Comparison of ENCODE assay signal across 17 cellular contexts in the genomic region with DNA sequence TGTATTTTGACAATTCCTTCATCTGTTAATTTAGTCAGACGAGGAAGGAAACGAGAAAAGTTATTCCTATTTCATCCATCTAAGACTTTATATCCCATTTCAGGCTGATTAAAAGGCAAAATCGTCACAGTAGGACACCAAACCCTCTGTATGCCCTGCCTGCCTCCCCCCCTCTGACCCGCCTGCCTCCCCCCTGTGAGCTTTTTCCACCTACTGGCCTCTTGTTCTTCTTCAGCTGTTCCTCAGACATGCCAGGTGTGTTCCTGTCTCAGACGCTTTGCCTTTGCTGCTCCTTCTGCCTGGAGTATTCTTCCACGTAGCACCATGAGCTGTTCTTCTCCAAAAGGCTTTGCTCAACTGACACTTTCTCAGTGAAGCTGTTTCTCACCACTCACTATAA.
DNase-seq lines count a peak whose midpoint lies in the region; ATAC-seq and TF ChIP-seq lines count a peak whose summit lies in the region.
"Had no signal": no experiment of that assay in that cellular context is flagged by ENCODE, and none has a peak within 500 bp of the region (broad histone marks: within the 10 kb centered on the region; RNA-seq: fewer than 3 reads in every experiment).

No MANE protein-coding gene starts in this region.

- no peaks in the 10 kb centered on the region for H3K4me1 Mint-ChIP-seq in activated T-cell treated with anti-CD3 and anti-CD28 coated beads, Interleukin-2, amount 50 U/mL, for 72 hours (ENCODE audit: low read depth)
- H3K4me1 Mint-ChIP-seq in activated T-helper 17 cell treated with anti-CD3 and anti-CD28 coated beads, Interleukin-2, amount 50 U/mL, for 72 hours, result peaks cover 4% of the 10 kb centered on the region

- H3K4me3 ChIP-seq in stomach, result no peak overlapping the region

- H3K9me3 ChIP-seq in stomach, result no peaks in the 10 kb centered on the region

- no peak for DNase-seq in activated T-cell treated with anti-CD3 and anti-CD28 coated beads, Interleukin-2, amount 50 U/mL, for 72 hours
- DNase-seq in activated T-cell treated with anti-CD3 and anti-CD28 coated beads for 4 hours, result no peak
- DNase-seq in iPS-NIHi11 (ENCODE audit: low spot score), result peak; percentile 23
- DNase-seq in NCI-H446 treated with DMSO at 0.1 percent for 48 hours (lab: John Stamatoyannopoulos, UW), result no peak
- no peak for DNase-seq in NCI-H748 treated with DMSO at 0.1 percent for 48 hours (lab: John Stamatoyannopoulos, UW)
- DNase-seq in activated gamma-delta T cell treated with Interleukin-2 at 50 U/mL for 16 hours, result no peak
- DNase-seq in stomach, result no peak
- DNase-seq: CD8-positive, alpha-beta T cell; COR-L47; DMS153; DMS79 treated with DMSO at 0.1 percent for 48 hours; EL; GF-D8 had no signal

- H3K27ac ChIP-seq in stomach, result no peak overlapping the region
- H3K27ac ChIP-seq: 22Rv1 had no signal

- TF ChIP-seq CTCF in stomach (IDR thresholded peaks at IDR 0.05), result no peak

- WGBS in stomach, 5 donors, result 78 to 93% (median 80%) methylated on average over 5 to 6 of the region's 6 CpGs

- H3K36me3 ChIP-seq in stomach, result no peaks in the 10 kb centered on the region

- intact Hi-C loops in stomach (cut with DNase I; ENCODE audit: low total_unique reads), result no loop called here

- ATAC-seq in activated T-cell treated with anti-CD3 and anti-CD28 coated beads, Interleukin-2, amount 50 U/mL, for 72 hours (replicated peaks in 1 of 2), result no peak
- no peak for ATAC-seq in activated T-helper 17 cell treated with anti-CD3 and anti-CD28 coated beads, Interleukin-2, amount 50 U/mL, for 72 hours (replicated peaks)
- ATAC-seq: CD8-positive, alpha-beta T cell; HepG2 had no signal

- H3K36me3 Mint-ChIP-seq in activated T-cell treated with anti-CD3 and anti-CD28 coated beads, Interleukin-2, amount 50 U/mL, for 72 hours (ENCODE audit: insufficient read depth in 2 of 2), result no peaks in the 10 kb centered on the region
- no peaks in the 10 kb centered on the region for H3K36me3 Mint-ChIP-seq in activated T-helper 17 cell treated with anti-CD3 and anti-CD28 coated beads, Interleukin-2, amount 50 U/mL, for 72 hours (ENCODE audit: low read depth)
- H3K36me3 Mint-ChIP-seq: CD14-positive monocyte; CD8-positive, alpha-beta T cell had no signal

- no peak overlapping the region for H3K4me3 Mint-ChIP-seq in activated T-cell treated with anti-CD3 and anti-CD28 coated beads, Interleukin-2, amount 50 U/mL, for 72 hours
- H3K4me3 Mint-ChIP-seq in activated T-helper 17 cell treated with anti-CD3 and anti-CD28 coated beads, Interleukin-2, amount 50 U/mL, for 72 hours, result no peak overlapping the region
- H3K4me3 Mint-ChIP-seq: CD14-positive monocyte; CD8-positive, alpha-beta T cell had no signal

- H3K27ac Mint-ChIP-seq in activated T-cell treated with anti-CD3 and anti-CD28 coated beads, Interleukin-2, amount 50 U/mL, for 72 hours, result peak overlapping the region; percentile 50
- peak overlapping the region; percentile 26 for H3K27ac Mint-ChIP-seq in activated T-helper 17 cell treated with anti-CD3 and anti-CD28 coated beads, Interleukin-2, amount 50 U/mL, for 72 hours
- H3K27ac Mint-ChIP-seq: CD14-positive monocyte; CD8-positive, alpha-beta T cell had no signal

- TF ChIP-seq POLR2A in stomach (IDR thresholded peaks at IDR 0.05), result no peak

- H3K4me1 ChIP-seq in stomach, result no peaks in the 10 kb centered on the region

- TF ChIP-seq EP300 in stomach (IDR thresholded peaks at IDR 0.05), result no peak

- no peaks in the 10 kb centered on the region for H3K27me3 Mint-ChIP-seq in activated T-cell treated with anti-CD3 and anti-CD28 coated beads, Interleukin-2, amount 50 U/mL, for 72 hours (ENCODE audit: low read depth)
- H3K27me3 Mint-ChIP-seq in activated T-helper 17 cell treated with anti-CD3 and anti-CD28 coated beads, Interleukin-2, amount 50 U/mL, for 72 hours, result no peaks in the 10 kb centered on the region

- H3K27me3 ChIP-seq in stomach, result no peaks in the 10 kb centered on the region

- no peaks in the 10 kb centered on the region for H3K9me3 Mint-ChIP-seq in activated T-cell treated with anti-CD3 and anti-CD28 coated beads, Interleukin-2, amount 50 U/mL, for 72 hours
- no peaks in the 10 kb centered on the region for H3K9me3 Mint-ChIP-seq in activated T-helper 17 cell treated with anti-CD3 and anti-CD28 coated beads, Interleukin-2, amount 50 U/mL, for 72 hours
- H3K9me3 Mint-ChIP-seq: CD8-positive, alpha-beta T cell had no signal
